Comparison of ENCODE assay signal across 10 cellular contexts in genomic region chr6:15628499-15629131, GRCh38. TPM values are rescaled to one million over a fixed set of nuclear protein-coding genes. Genes with fewer than 3 reads are reported as not detected.
DNase-seq lines count a peak whose midpoint lies in the region; ATAC-seq, FAIRE-seq and TF ChIP-seq lines count a peak whose summit lies in the region.
"Had no signal": no experiment of that assay in that cellular context is flagged by ENCODE, and none has a peak within 500 bp of the region (broad histone marks: within the 10 kb centered on the region; RNA-seq: fewer than 3 reads in every experiment).

No MANE protein-coding gene starts in this region.

- no TSS peak for BruUV-seq in HepG2 (replicated peaks; lab: Mats Ljungman, UMichigan)

- H3K27ac ChIP-seq in HEK293 (ENCODE audit: extremely low read depth, low read depth, low read length) = no peak overlapping the region
- no peak overlapping the region for H3K27ac ChIP-seq in HepG2 (ENCODE audit: extremely low read length, insufficient read depth, low read length)
- H3K27ac ChIP-seq: VCaP had no signal

- H3K27me3 ChIP-seq in HepG2 (ENCODE audit: control insufficient read depth in 1 of 2, insufficient read depth in 2 of 2, low read length in 2 of 2) = no peaks in the 10 kb centered on the region

- H3K9me3 ChIP-seq in HEK293 (ENCODE audit: control insufficient read depth, insufficient read depth, low read depth, low read length) = no peaks in the 10 kb centered on the region
- H3K9me3 ChIP-seq in HepG2 (ENCODE audit: low read length) = no peaks in the 10 kb centered on the region

- no peak overlapping the region for H3K4me3 ChIP-seq in HEK293 (ENCODE audit: low read depth, low read length)
- H3K4me3 ChIP-seq in HepG2 (replicated peaks in 1 of 3; ENCODE audit: insufficient read depth in 1 of 3, low read depth in 2 of 3, low read length in 3 of 3) = no peak overlapping the region
- H3K4me3 ChIP-seq: lung had no signal

- CTCF ChIA-PET in HEK293 (lab: Yijun Ruan, JAX) (no interaction called here), HepG2 (lab: Yijun Ruan, JAX; ENCODE audit: low intra/inter-chr PET ratio, low total read pairs) (no interaction called here)

- no peaks in the 10 kb centered on the region for H3K79me2 ChIP-seq in HepG2 (ENCODE audit: insufficient read depth, low read length)

- H3K4me1 ChIP-seq in HEK293 (ENCODE audit: control insufficient read depth, insufficient read depth, low read length) (peaks cover 13% of the 10 kb centered on the region; the same call in 1 of the 2 replicates), HepG2 (ENCODE audit: insufficient read depth, low read length) (peaks cover 21% of the 10 kb centered on the region)

- TF ChIP-seq RAD21 in HepG2 (CRISPR knock-in tag; IDR thresholded peaks at IDR 0.05) = no peak

- TF ChIP-seq EP300 in HepG2 (IDR thresholded peaks at IDR 0.05; ENCODE audit: low read depth in 2 of 2, low read length in 2 of 2) (no peak), HepG2 (CRISPR knock-in tag; IDR thresholded peaks at IDR 0.05; ENCODE audit: borderline replicate concordance) (no peak)

- peak; percentile 73 for DNase-seq in activated CD4-positive, alpha-beta T cell treated with anti-CD3 and anti-CD28 coated beads for 48 hours
- DNase-seq in fibroblast of peridontal ligament (ENCODE audit: extremely low read depth) (peak; percentile 96), posterior cingulate gyrus (no peak), HepG2 (ENCODE audit: low spot score) (no peak)
- peak; percentile 6 to 7 for DNase-seq in stimulated activated CD8-positive, alpha-beta memory T cell treated with anti-CD3 and anti-CD28 coated beads, Interleukin-4, amount 100 ng/mL, for 1 hour (ENCODE audit: low read depth in 2 of 2, low spot score in 1 of 2)

- POLR2A ChIA-PET in HEK293 (lab: Yijun Ruan, JAX) (no interaction called here), HepG2 (lab: Yijun Ruan, JAX) (no interaction called here)

- H3K36me3 ChIP-seq in HEK293 (ENCODE audit: control insufficient read depth in 2 of 2, insufficient read depth in 1 of 2, low read length in 2 of 2) = peaks cover 0 to 4% of the 10 kb centered on the region in 2 experiments; a peak in 1 of 3 replicates
- no peaks in the 10 kb centered on the region; a peak in 1 of 5 replicates for H3K36me3 ChIP-seq in HepG2 (replicated peaks in 1 of 2; ENCODE audit: control insufficient read depth in 1 of 2, insufficient read depth in 2 of 2, low read length in 2 of 2)

- TF ChIP-seq CTCF in HEK293 (tag by site-specific recombination; IDR thresholded peaks at IDR 0.05) (no peak), HepG2 (CRISPR knock-in tag; IDR thresholded peaks at IDR 0.05) (no peak)

- no peaks in the 10 kb centered on the region for H4K20me1 ChIP-seq in HepG2 (ENCODE audit: insufficient read depth, low read length)

- intact Hi-C loops in posterior cingulate gyrus (cut with DNase I) (loop anchor here (10.0 kb wide), 1 partner anchor 1504 kb away; no protein-coding TSS in a partner anchor), HepG2 (cut with micrococcal nuclease; ENCODE audit: unreplicated experiment) (no loop called here)

- H3K9ac ChIP-seq in HepG2 (ENCODE audit: insufficient read depth, low read depth, low read length) = no peak overlapping the region

- no peak for ATAC-seq in GM21367 (IDR thresholded peaks at IDR 0.05; ENCODE audit: unreplicated experiment)
- ATAC-seq in HG03196 (IDR thresholded peaks at IDR 0.05; ENCODE audit: unreplicated experiment) = no peak
- ATAC-seq in HepG2 = no peak

- in situ Hi-C loops in HepG2 (cut with HindIII; ENCODE audit: extremely low pct_ligation_motif_present, low pct_unique_long_range_greater_than_20kb) = loop anchor here (10.0 kb wide), 1 partner anchor 104 kb away; no protein-coding TSS in a partner anchor

- TF ChIP-seq POLR2A in HepG2 (IDR thresholded peaks at IDR 0.05; ENCODE audit: insufficient read depth in 1 of 2, low read depth in 2 of 2, low read length in 2 of 2) = no peak

- no peak overlapping the region for H2AFZ ChIP-seq in HepG2 (ENCODE audit: low read length)

- 96% methylated on average over 7 of the region's 7 CpGs for WGBS in HepG2 (ENCODE audit: low lambda C conversion rate)

- no peak for FAIRE-seq in HepG2 (lab: Jason Lieb, UNC)

- no peak overlapping the region for H3K4me2 ChIP-seq in HepG2 (ENCODE audit: low read depth, low read length)

TF ChIP-seq in HEK293, 187 proteins besides CTCF, POLR2A, EP300 and RAD21:
- TF ChIP-seq ZXDB (tag by site-specific recombination; IDR thresholded peaks at IDR 0.05) (no peak), ZFHX2 (tag by site-specific recombination; conservative IDR thresholded peaks at IDR 0.05) (0 out of 2 replicates have a peak, but pooled peaks have one; percentile 7)

TF ChIP-seq in HepG2, 621 proteins besides CTCF, POLR2A, EP300 and RAD21:
- TF ChIP-seq ZNF713 (CRISPR knock-in tag; IDR thresholded peaks at IDR 0.05) = no peak
- TF ChIP-seq ZBTB43 (CRISPR knock-in tag; conservative IDR thresholded peaks at IDR 0.05) = no peak
- no peak for TF ChIP-seq UBTF (CRISPR knock-in tag; IDR thresholded peaks at IDR 0.05)
- no peak for TF ChIP-seq SNAPC2 (CRISPR knock-in tag; IDR thresholded peaks at IDR 0.05)

RNA-seq across cellular contexts. Expression of gene DTNBP1, which starts 34.2 kb away (rescaled TPM):
- 6.6 and 12.7 TPM in 2 replicates for total RNA-seq in HepG2 (2016; rRNA removed; fragmentation: Illumina TruSeq; extraction: Trizol)
- total RNA-seq in HepG2 (2016; cell fraction: cytosol; rRNA removed; fragmentation: Illumina TruSeq; extraction: Trizol; ENCODE audit: low read depth) = 4.0 and 6.3 TPM in 2 replicates
- total RNA-seq in HepG2 (2016; cell fraction: insoluble cytoplasmic fraction; rRNA removed; fragmentation: Illumina TruSeq; extraction: Trizol) = 7.4 and 13.1 TPM in 2 replicates
- total RNA-seq in HepG2 (2016; cell fraction: membrane; rRNA removed; fragmentation: Illumina TruSeq; extraction: Trizol) = 7.6 and 10.7 TPM in 2 replicates
- 9.5 and 10.2 TPM in 2 replicates for total RNA-seq in HepG2 (2016; cell fraction: nucleus; rRNA removed; fragmentation: Illumina TruSeq; extraction: Trizol)
- 19.1 and 23.6 TPM in 2 replicates for polyA plus RNA-seq in HepG2 (2011; rRNA removed)
- 14.8 and 15.9 TPM in 2 replicates for polyA plus RNA-seq in HepG2 (2011; cell fraction: cytosol; rRNA removed)
- polyA plus RNA-seq in HepG2 (2011; cell fraction: nucleus; rRNA removed) = 10.7 and 11.1 TPM in 2 replicates
- polyA plus RNA-seq in HepG2 (2012) = 7.9 and 12.4 TPM in 2 replicates
- 6.9 and 8.6 TPM in 2 replicates for polyA plus RNA-seq in HepG2 (2016; cell fraction: cytosol; fragmentation: Illumina TruSeq; extraction: Trizol; ENCODE audit: low read depth)
- 21.9 and 26.4 TPM in 2 replicates for polyA plus RNA-seq in HepG2 (2016; cell fraction: insoluble cytoplasmic fraction; fragmentation: Illumina TruSeq; extraction: Trizol; ENCODE audit: low read depth)
- polyA plus RNA-seq in HepG2 (2016; cell fraction: membrane; fragmentation: Illumina TruSeq; extraction: Trizol; ENCODE audit: low read depth) = 12.4 and 13.5 TPM in 2 replicates
- polyA plus RNA-seq in HepG2 (2016; cell fraction: nucleus; fragmentation: Illumina TruSeq; extraction: Trizol; ENCODE audit: insufficient read depth, low read depth) = 13.9 and 16.8 TPM in 2 replicates
- 13.1 and 15.6 TPM in 2 replicates for polyA minus RNA-seq in HepG2 (2011; rRNA and poly(A)+ RNA removed; ENCODE audit: low replicate concordance)
- polyA minus RNA-seq in HepG2 (2011; cell fraction: cytosol; rRNA and poly(A)+ RNA removed) = 7.1 and 7.2 TPM in 2 replicates
- 7.9 and 9.2 TPM in 2 replicates for polyA minus RNA-seq in HepG2 (2011; cell fraction: nucleus; rRNA and poly(A)+ RNA removed)

Comparison
In these comparisons a context has a peak if more than half of its experiments do, and no peak if none do; other contexts are left out.
1. DNase-seq: peak in activated CD4-positive, alpha-beta T cell treated with anti-CD3 and anti-CD28 coated beads for 48 hours (single experiment), fibroblast of peridontal ligament (single experiment) and stimulated activated CD8-positive, alpha-beta memory T cell treated with anti-CD3 and anti-CD28 coated beads, Interleukin-4, amount 100 ng/mL, for 1 hour (2 of 2); none in posterior cingulate gyrus (0 of 10) and HepG2 (single experiment).